24 cellular contexts compared by ENCODE assay signal in the genomic region with DNA sequence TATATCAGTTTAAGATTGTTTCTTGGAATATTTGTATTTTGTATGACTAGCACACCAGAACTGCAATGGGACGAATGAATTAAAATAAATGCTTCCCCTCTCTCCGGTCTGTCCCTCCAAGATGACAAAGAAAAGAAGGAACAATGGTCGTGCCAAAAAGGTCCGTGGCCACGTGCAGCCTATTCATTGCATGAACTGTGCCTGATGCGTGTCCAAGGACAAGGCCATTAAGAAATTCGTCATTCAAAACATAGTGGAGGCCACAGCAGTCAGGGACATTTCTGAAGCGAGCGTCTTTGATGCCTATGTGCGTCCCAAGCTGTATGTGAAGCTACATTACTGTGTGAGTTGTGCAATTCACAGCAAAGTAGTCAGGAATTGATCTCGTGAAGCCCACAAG.
"Had no signal": no experiment of that assay in that cellular context is flagged by ENCODE, and none has a peak within 500 bp of the region (broad histone marks: within the 10 kb centered on the region; RNA-seq: fewer than 3 reads in every experiment).

No MANE protein-coding gene starts in this region.

- H3K27me3 Mint-ChIP-seq: effector memory CD8-positive, alpha-beta T cell had no signal

- H3K4me3 ChIP-seq: colonic mucosa, esophagus squamous epithelium, gastrocnemius medialis, heart right ventricle, left lung, lower lobe of right lung had no signal

- H3K27ac Mint-ChIP-seq: dendritic cell treated with granulocyte-macrophage colony-stimulating factor and Interleukin-4, amounts not matched to agents 40 ng/mL and 50 ng/mL, for 4 days; effector memory CD8-positive, alpha-beta T cell; endodermal cell had no signal

- ATAC-seq: effector memory CD8-positive, alpha-beta T cell; esophagus mucosa; gastrocnemius medialis; heart right ventricle; left cardiac atrium; left lung; left ventricle myocardium superior; lower lobe of right lung had no signal

- DNase-seq: colonic mucosa; cortex of kidney; effector CD8-positive, alpha-beta T cell; effector memory CD8-positive, alpha-beta T cell; endodermal cell; erythroblast; esophagus squamous epithelium; foreskin melanocyte; gastrocnemius medialis; glutamatergic neuron; head of caudate nucleus; heart right ventricle; hippocampal formation; left cardiac atrium; left lung; left ventricle myocardium superior; lower lobe of right lung; midbrain had no signal

- H3K4me3 Mint-ChIP-seq: dendritic cell treated with granulocyte-macrophage colony-stimulating factor and Interleukin-4, amounts not matched to agents 40 ng/mL and 50 ng/mL, for 4 days; effector memory CD8-positive, alpha-beta T cell; endodermal cell had no signal

- H3K9me3 ChIP-seq: colonic mucosa, esophagus squamous epithelium, gastrocnemius medialis, left lung, lower lobe of right lung had no signal

- H3K27me3 ChIP-seq: colonic mucosa, esophagus squamous epithelium, gastrocnemius medialis, heart right ventricle, left lung had no signal

- H3K9me3 Mint-ChIP-seq: effector memory CD8-positive, alpha-beta T cell; endodermal cell had no signal

- H3K4me1 ChIP-seq: colonic mucosa, esophagus squamous epithelium, gastrocnemius medialis, heart right ventricle, left lung, lower lobe of right lung had no signal

- H3K27ac ChIP-seq: colonic mucosa, epithelial cell of prostate, esophagus squamous epithelium, gastrocnemius medialis, heart right ventricle, left lung, lower lobe of right lung had no signal

- H3K36me3 ChIP-seq: colonic mucosa, esophagus squamous epithelium, gastrocnemius medialis, heart right ventricle, left lung, lower lobe of right lung had no signal

- FAIRE-seq: endometrium, islet of Langerhans, keratinocyte had no signal
